ENCODE assay signal across 19 cellular contexts in genomic region chrX:111646515-111646914, GRCh38. TPM values are rescaled to one million over a fixed set of nuclear protein-coding genes. Genes with fewer than 3 reads are reported as not detected.
DNase-seq lines count a peak whose midpoint lies in the region; ATAC-seq, FAIRE-seq and TF ChIP-seq lines count a peak whose summit lies in the region.
"Had no signal": no experiment of that assay in that cellular context is flagged by ENCODE, and none has a peak within 500 bp of the region (broad histone marks: within the 10 kb centered on the region; RNA-seq: fewer than 3 reads in every experiment).

No MANE protein-coding gene starts in this region.

- FAIRE-seq in K562 (lab: Jason Lieb, UNC), result no peak
- FAIRE-seq: GM19239 had no signal

- POLR2A ChIA-PET in MCF 10A (lab: Yijun Ruan, JAX) (interaction anchor here (0.6 to 1.2 kb wide), 3 partner anchors 13 to 1410 kb away, joined by 3 read pairs; no protein-coding TSS in a partner anchor), K562 (lab: Yijun Ruan, JAX) (no interaction called here)
- POLR2A ChIA-PET in CD4-positive, alpha-beta memory T cell (lab: Charles Lee; ENCODE audit: partially characterized antibody), result no interaction called here

- no peaks in the 10 kb centered on the region for H4K20me1 ChIP-seq in K562 (replicated peaks; ENCODE audit: control insufficient read depth, insufficient read depth, low read length)
- H4K20me1 ChIP-seq: BLaER1 treated with 17β-estradiol and CSF1 and Interleukin-3, amounts not matched to agents 10 nM and 100 nM had no signal

- no peaks in the 10 kb centered on the region for H3K36me3 Mint-ChIP-seq in MCF 10A (ENCODE audit: insufficient read depth, unreplicated experiment)
- peaks cover 0 to 3% of the 10 kb centered on the region in 2 donors for H3K36me3 Mint-ChIP-seq in CD4-positive, alpha-beta memory T cell
- H3K36me3 Mint-ChIP-seq: CD4-positive, CD25-positive, alpha-beta regulatory T cell; IgD-negative memory B cell had no signal

- H3K27me3 Mint-ChIP-seq in MCF 10A (ENCODE audit: insufficient read depth, unreplicated experiment), result peaks cover 56% of the 10 kb centered on the region
- H3K27me3 Mint-ChIP-seq in CD4-positive, alpha-beta memory T cell, result no peaks in the 10 kb centered on the region
- H3K27me3 Mint-ChIP-seq: CD4-positive, CD25-positive, alpha-beta regulatory T cell; IgD-negative memory B cell had no signal

- no peak for TF ChIP-seq RAD21 in K562 (CRISPR knock-in tag; conservative IDR thresholded peaks at IDR 0.05 in 1 of 2, IDR thresholded peaks at IDR 0.05 in 1 of 2)

- no peak overlapping the region for H3K4me3 Mint-ChIP-seq in MCF 10A (ENCODE audit: unreplicated experiment)
- no peak overlapping the region for H3K4me3 Mint-ChIP-seq in CD4-positive, alpha-beta memory T cell
- H3K4me3 Mint-ChIP-seq: CD4-positive, CD25-positive, alpha-beta regulatory T cell; H9; IgD-negative memory B cell had no signal

- TF ChIP-seq EP300 in K562 (IDR thresholded peaks at IDR 0.05; ENCODE audit: low read length), result no peak

- no peaks in the 10 kb centered on the region for H3K9me1 ChIP-seq in K562 (ENCODE audit: control insufficient read depth, insufficient read depth, low read length)

- H3K9me3 Mint-ChIP-seq in MCF 10A (ENCODE audit: unreplicated experiment), result peaks cover 1% of the 10 kb centered on the region
- peaks cover 0 to 8% (median 3%) of the 10 kb centered on the region in 8 donors for H3K9me3 Mint-ChIP-seq in CD4-positive, alpha-beta memory T cell
- H3K9me3 Mint-ChIP-seq: H9 had no signal

- in situ Hi-C loops in K562 (cut with MboI), result no loop called here

- intact Hi-C loops in MCF 10A (cut with micrococcal nuclease), result no loop called here
- intact Hi-C loops in breast epithelium (cut with DNase I; ENCODE audit: low total_unique reads), result no loop called here
- intact Hi-C loops in K562 (cut with micrococcal nuclease), result no loop called here
- intact Hi-C loops in CD4-positive, alpha-beta memory T cell (cut with micrococcal nuclease), result no loop called here

- BruUV-seq in MCF 10A (replicated peaks; lab: Mats Ljungman, UMichigan) (no TSS peak), K562 (replicated peaks; lab: Mats Ljungman, UMichigan) (no TSS peak)

- ATAC-seq in K562 (no peak), foreskin keratinocyte (no peak)

- 23% methylated on average over 1 of the region's 1 CpG for WGBS in K562 (ENCODE audit: insufficient coverage, low coverage, missing lambda C conversion rate)

- no peak overlapping the region for H3K4me2 ChIP-seq in K562 (ENCODE audit: insufficient read depth, low read length)
- H3K4me2 ChIP-seq: BLaER1 treated with 17β-estradiol and CSF1 and Interleukin-3, amounts not matched to agents 10 nM and 100 nM had no signal

- CTCF ChIA-PET in MCF 10A (lab: Yijun Ruan, JAX), result no interaction called here
- CTCF ChIA-PET in K562 (lab: Yijun Ruan, JAX; ENCODE audit: low intra/inter-chr PET ratio), result no interaction called here
- CTCF ChIA-PET in CD4-positive, alpha-beta memory T cell (lab: Charles Lee; ENCODE audit: partially characterized antibody), result no interaction called here

- peak; percentile 30 for DNase-seq in MCF 10A (ENCODE audit: unreplicated experiment)
- no peak for DNase-seq in breast epithelium (ENCODE audit: low spot score in 2 of 2)
- no peak for DNase-seq in K562 (ENCODE audit: extremely low read depth in 1 of 4, low spot score in 3 of 4)
- DNase-seq in foreskin keratinocyte, result peak; percentile 19 to 43
- DNase-seq in activated CD8-positive, alpha-beta memory T cell treated with anti-CD3 and anti-CD28 coated beads, Interleukin-2, amount 50 U/mL, for 48 hours, result no peak
- DNase-seq in HPDE6-E6E7 (ENCODE audit: extremely low spot score), result no peak
- DNase-seq in CD4-positive, alpha-beta memory T cell, result no peak
- DNase-seq: 8988T; ACHN; Calu3; CD4-positive, CD25-positive, alpha-beta regulatory T cell; DMS153; DMS79 treated with DMSO at 0.1 percent for 48 hours; EL; GOT3; H9 had no signal

- TF ChIP-seq CTCF in MCF 10A (IDR thresholded peaks at IDR 0.05; ENCODE audit: unreplicated experiment), result no peak
- no peak for TF ChIP-seq CTCF in breast epithelium (IDR thresholded peaks at IDR 0.05)
- no peak for TF ChIP-seq CTCF in K562 (IDR thresholded peaks at IDR 0.05 in 2 of 3, conservative IDR thresholded peaks at IDR 0.05 in 1 of 3; ENCODE audit: insufficient read depth in 2 of 3, low read depth in 1 of 3, low read length in 3 of 3)
- TF ChIP-seq CTCF in foreskin keratinocyte (conservative IDR thresholded peaks at IDR 0.05), result no peak

- no peak overlapping the region for H2AFZ ChIP-seq in K562 (ENCODE audit: low read depth, low read length)

- no peak overlapping the region for H3K27ac Mint-ChIP-seq in MCF 10A (ENCODE audit: low read depth, unreplicated experiment)
- no peak overlapping the region for H3K27ac Mint-ChIP-seq in CD4-positive, alpha-beta memory T cell
- H3K27ac Mint-ChIP-seq: CD4-positive, CD25-positive, alpha-beta regulatory T cell; H9; IgD-negative memory B cell had no signal

- no peaks in the 10 kb centered on the region for H3K4me1 ChIP-seq in breast epithelium
- H3K4me1 ChIP-seq in K562 (replicated peaks in 1 of 2; ENCODE audit: control insufficient read depth in 2 of 2, insufficient read depth in 2 of 2, low read length in 2 of 2), result no peaks in the 10 kb centered on the region
- H3K4me1 ChIP-seq in foreskin keratinocyte, result no peaks in the 10 kb centered on the region
- H3K4me1 ChIP-seq in CD4-positive, alpha-beta memory T cell (ENCODE audit: insufficient read depth, low read length), result no peaks in the 10 kb centered on the region
- H3K4me1 ChIP-seq: BLaER1 treated with 17β-estradiol and CSF1 and Interleukin-3, amounts not matched to agents 10 nM and 100 nM had no signal

- H3K4me3 ChIP-seq in breast epithelium, result no peak overlapping the region
- no peak overlapping the region for H3K4me3 ChIP-seq in K562
- no peak overlapping the region for H3K4me3 ChIP-seq in CD4-positive, alpha-beta memory T cell (ENCODE audit: low read length in 2 of 2)
- H3K4me3 ChIP-seq: BLaER1 treated with 17β-estradiol and CSF1 and Interleukin-3, amounts not matched to agents 10 nM and 100 nM had no signal

- no peaks in the 10 kb centered on the region for H3K4me1 Mint-ChIP-seq in MCF 10A (ENCODE audit: insufficient read depth, unreplicated experiment)
- no peaks in the 10 kb centered on the region for H3K4me1 Mint-ChIP-seq in CD4-positive, alpha-beta memory T cell
- H3K4me1 Mint-ChIP-seq: CD4-positive, CD25-positive, alpha-beta regulatory T cell; IgD-negative memory B cell had no signal

- H3K36me3 ChIP-seq in breast epithelium (no peaks in the 10 kb centered on the region), K562 (ENCODE audit: control insufficient read depth, insufficient read depth, low read length) (no peaks in the 10 kb centered on the region)
- H3K36me3 ChIP-seq in CD4-positive, alpha-beta memory T cell (ENCODE audit: insufficient read depth, low read length), result no peaks in the 10 kb centered on the region
- H3K36me3 ChIP-seq: BLaER1 treated with 17β-estradiol and CSF1 and Interleukin-3, amounts not matched to agents 10 nM and 100 nM had no signal

- TF ChIP-seq POLR2A in breast epithelium (IDR thresholded peaks at IDR 0.05), result no peak
- no peak for TF ChIP-seq POLR2A in K562 (conservative IDR thresholded peaks at IDR 0.05)

- H3K27ac ChIP-seq in breast epithelium (no peak overlapping the region), K562 (ENCODE audit: extremely low read depth, low read depth, low read length) (no peak overlapping the region), foreskin keratinocyte (no peak overlapping the region)
- H3K27ac ChIP-seq in CD4-positive, alpha-beta memory T cell (ENCODE audit: low read depth, low read length), result no peak overlapping the region
- H3K27ac ChIP-seq: BLaER1 treated with 17β-estradiol and CSF1 and Interleukin-3, amounts not matched to agents 10 nM and 100 nM had no signal

- H3K9me3 ChIP-seq in breast epithelium, result peaks cover 0 to 11% of the 10 kb centered on the region in 2 donors
- no peaks in the 10 kb centered on the region for H3K9me3 ChIP-seq in K562 (replicated peaks; ENCODE audit: control insufficient read depth, insufficient read depth, low read depth, low read length)
- H3K9me3 ChIP-seq in CD4-positive, alpha-beta memory T cell (ENCODE audit: control insufficient read depth in 1 of 2, low read length in 2 of 2), result no peaks in the 10 kb centered on the region

- H3K27me3 ChIP-seq in breast epithelium (peaks cover 0 to 26% of the 10 kb centered on the region in 2 donors), K562 (ENCODE audit: control insufficient read depth in 2 of 2, insufficient read depth in 2 of 2, low read length in 2 of 2) (no peaks in the 10 kb centered on the region), foreskin keratinocyte (no peaks in the 10 kb centered on the region)
- H3K27me3 ChIP-seq in CD4-positive, alpha-beta memory T cell (ENCODE audit: insufficient read depth, low read length), result no peaks in the 10 kb centered on the region

- no peak overlapping the region for H3K9ac ChIP-seq in K562 (ENCODE audit: insufficient read depth in 1 of 2, low read depth in 2 of 2, low read length in 2 of 2)
- H3K9ac ChIP-seq: BLaER1 treated with 17β-estradiol and CSF1 and Interleukin-3, amounts not matched to agents 10 nM and 100 nM had no signal

- no peaks in the 10 kb centered on the region for H3K79me2 ChIP-seq in K562 (ENCODE audit: control insufficient read depth, insufficient read depth, low read length)

TF ChIP-seq in K562, 482 proteins besides CTCF, POLR2A, EP300 and RAD21 (continues in another document):
- no peak for TF ChIP-seq TARDBP (IDR thresholded peaks at IDR 0.05)

RNA-seq across cellular contexts. Expression of gene ALG13, which starts 34.5 kb away (rescaled TPM):
- 53.9 and 147 TPM in 2 replicates for total RNA-seq in MCF 10A (2022)
- total RNA-seq in breast epithelium, result 100 to 1,000 TPM in 1 of 3 donors, 10 to 100 TPM in 2; 44.3 to 110 (median 69.5) TPM
- 229 and 461 TPM in 2 replicates for total RNA-seq in K562 (2011; cell fraction: chromatin; rRNA removed; ENCODE audit: low replicate concordance)
- 112 and 161 TPM in 2 replicates for total RNA-seq in K562 (2011; cell fraction: nucleolus; rRNA removed)
- total RNA-seq in K562 (2011; cell fraction: nucleoplasm; rRNA removed), result 207 and 287 TPM in 2 replicates
- total RNA-seq in K562 (2014; rRNA removed), result 53.6 and 57.7 TPM in 2 replicates
- total RNA-seq in K562 (2014; rRNA removed; fragmentation: Illumina TruSeq; extraction: Trizol), result 56.3 and 65.0 TPM in 2 replicates
- 58.0 and 65.0 TPM in 2 replicates for total RNA-seq in K562 (2015; rRNA removed; fragmentation: Illumina TruSeq; extraction: Trizol)
- 40.3 and 45.7 TPM in 2 replicates for total RNA-seq in K562 (2021)
- 110 and 111 TPM in 2 replicates for polyA plus RNA-seq in K562 (2011; rRNA removed)
- polyA plus RNA-seq in K562 (2011; cell fraction: cytosol; rRNA removed), result 56.5 and 84.9 TPM in 2 replicates
- polyA plus RNA-seq in K562 (2011; cell fraction: nucleus; rRNA removed), result 322 and 360 TPM in 2 replicates
- 38.3 and 47.0 TPM in 2 replicates for polyA plus RNA-seq in K562 (2012)
- 83.6 and 117 TPM in 2 replicates for polyA plus RNA-seq in K562 (2014; fragmentation: Illumina TruSeq; extraction: Trizol)
- polyA plus RNA-seq in K562 (2014; fragmentation: Nextera tagmentation; extraction: Ambion mirVana), result 10 to 100 TPM; 68.2 to 88.4 TPM
- 70.2 and 91.7 TPM in 2 replicates for polyA plus RNA-seq in K562 (2014; rRNA removed)
- polyA minus RNA-seq in K562 (2011; rRNA and poly(A)+ RNA removed), result 115 and 146 TPM in 2 replicates
- 27.0 and 29.2 TPM in 2 replicates for polyA minus RNA-seq in K562 (2011; cell fraction: cytosol; rRNA and poly(A)+ RNA removed)
- 163 and 235 TPM in 2 replicates for polyA minus RNA-seq in K562 (2011; cell fraction: nucleus; rRNA and poly(A)+ RNA removed)
- 19.8 and 26.1 TPM in 2 replicates for total RNA-seq in foreskin keratinocyte
- 16.1 and 19.8 TPM in 2 replicates for polyA plus RNA-seq in foreskin keratinocyte
- total RNA-seq in CD4-positive, alpha-beta memory T cell, result 10 to 100 TPM; 79.1 to 82.6 TPM
- 10 to 100 TPM; 61.5 to 74.3 TPM for polyA plus RNA-seq in CD4-positive, alpha-beta memory T cell

Comparison
In these comparisons a context has a peak if more than half of its experiments do, and no peak if none do; other contexts are left out.
1. DNase-seq: peak in MCF 10A (single experiment) and foreskin keratinocyte (2 of 2); none in breast epithelium (0 of 2), K562 (0 of 4), activated CD8-positive, alpha-beta memory T cell treated with anti-CD3 and anti-CD28 coated beads, Interleukin-2, amount 50 U/mL, for 48 hours (single experiment), HPDE6-E6E7 (single experiment) and CD4-positive, alpha-beta memory T cell (0 of 5).